Comparison of ENCODE assay signal across 8 cellular contexts in the genomic region with DNA sequence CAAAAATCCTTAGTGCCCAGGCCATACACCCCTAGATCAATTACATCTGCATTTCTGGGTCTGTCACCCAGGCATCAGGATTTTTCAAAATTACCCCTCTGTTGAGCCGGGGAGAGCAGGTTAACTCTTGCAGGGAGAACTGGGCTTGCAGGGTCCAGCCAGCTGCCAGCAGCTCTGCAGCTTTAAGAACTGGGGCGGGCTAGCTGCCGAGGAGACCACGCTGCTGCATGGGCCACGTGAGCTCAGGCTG. TPM values are rescaled to one million over a fixed set of nuclear protein-coding genes. Genes with fewer than 3 reads are reported as not detected.
DNase-seq lines count a peak whose midpoint lies in the region; ATAC-seq and TF ChIP-seq lines count a peak whose summit lies in the region.

A gene with protein sequence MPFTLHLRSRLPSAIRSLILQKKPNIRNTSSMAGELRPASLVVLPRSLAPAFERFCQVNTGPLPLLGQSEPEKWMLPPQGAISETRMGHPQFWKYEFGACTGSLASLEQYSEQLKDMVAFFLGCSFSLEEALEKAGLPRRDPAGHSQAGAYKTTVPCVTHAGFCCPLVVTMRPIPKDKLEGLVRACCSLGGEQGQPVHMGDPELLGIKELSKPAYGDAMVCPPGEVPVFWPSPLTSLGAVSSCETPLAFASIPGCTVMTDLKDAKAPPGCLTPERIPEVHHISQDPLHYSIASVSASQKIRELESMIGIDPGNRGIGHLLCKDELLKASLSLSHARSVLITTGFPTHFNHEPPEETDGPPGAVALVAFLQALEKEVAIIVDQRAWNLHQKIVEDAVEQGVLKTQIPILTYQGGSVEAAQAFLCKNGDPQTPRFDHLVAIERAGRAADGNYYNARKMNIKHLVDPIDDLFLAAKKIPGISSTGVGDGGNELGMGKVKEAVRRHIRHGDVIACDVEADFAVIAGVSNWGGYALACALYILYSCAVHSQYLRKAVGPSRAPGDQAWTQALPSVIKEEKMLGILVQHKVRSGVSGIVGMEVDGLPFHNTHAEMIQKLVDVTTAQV (plus strand): TSS at position 245 of the 250 bp plus-strand sequence. CDS start 46,222 bp downstream, outside the sequence.

- ATAC-seq in GM18511 (IDR thresholded peaks at IDR 0.05; ENCODE audit: unreplicated experiment) (peak; percentile 76), HG03064 (IDR thresholded peaks at IDR 0.05; ENCODE audit: low read depth, unreplicated experiment) (peak; percentile 70), left lung (peak; percentile 88)

- no peaks in the 10 kb centered on the region for H3K9me3 ChIP-seq in left lung

- no peaks in the 10 kb centered on the region for H3K27me3 ChIP-seq in left lung

- H3K27ac ChIP-seq in cingulate gyrus (ENCODE audit: low read depth, low read length), result peak within 1 kb of the TSS; percentile 98
- H3K27ac ChIP-seq in left lung, result peak within 1 kb of the TSS; percentile 96 to 98

- in situ Hi-C loops in ACHN (cut with HindIII; ENCODE audit: low pct_ligation_motif_present, low pct_unique_long_range_greater_than_20kb, low sequenced_read_pairs), result no loop called here
- in situ Hi-C loops in KBM-7 (cut with MboI; ENCODE audit: low pct_unique_long_range_greater_than_20kb, low sequenced_read_pairs), result no loop called here

- DNase-seq in ACHN, result peak; percentile 76
- peak; percentile 88 to 91 for DNase-seq in left lung
- peak; percentile 32 to 51 for DNase-seq in stimulated activated CD8-positive, alpha-beta memory T cell treated with anti-CD3 and anti-CD28 coated beads, Interleukin-7, amount 100 ng/mL, for 4 hours (ENCODE audit: low read depth in 2 of 2)
- DNase-seq in KBM-7, result no peak

- peaks cover 21 to 66% of the 10 kb centered on the region in 2 donors for H3K4me1 ChIP-seq in left lung

- intact Hi-C loops in left lung (cut with DNase I), result no loop called here

- peak within 1 kb of the TSS; percentile 49 to 67 for H3K4me3 ChIP-seq in left lung

- H3K36me3 ChIP-seq in left lung, result peaks cover 0 to under 1% of the 10 kb centered on the region in 2 donors

- no peak for TF ChIP-seq CTCF in left lung (IDR thresholded peaks at IDR 0.05)

TF ChIP-seq in PFSK-1, 5 proteins besides CTCF, POLR2A, EP300 and RAD21:
- TF ChIP-seq POLR2AphosphoS5 (IDR thresholded peaks at IDR 0.05; ENCODE audit: low read depth, low read length) (no peak), SIN3A (IDR thresholded peaks at IDR 0.05; ENCODE audit: borderline replicate concordance, insufficient read depth, low read length) (0 out of 2 replicates have a peak, but pooled peaks have one; percentile 76), TAF1 (IDR thresholded peaks at IDR 0.05; ENCODE audit: borderline replicate concordance, insufficient read depth, low read length) (no peak), FOXP2 (optimal IDR thresholded peaks at IDR 0.05; ENCODE audit: borderline replicate concordance, extremely low read depth, extremely low read length, insufficient read depth) (no peak)
- TF ChIP-seq, protein P1, sequence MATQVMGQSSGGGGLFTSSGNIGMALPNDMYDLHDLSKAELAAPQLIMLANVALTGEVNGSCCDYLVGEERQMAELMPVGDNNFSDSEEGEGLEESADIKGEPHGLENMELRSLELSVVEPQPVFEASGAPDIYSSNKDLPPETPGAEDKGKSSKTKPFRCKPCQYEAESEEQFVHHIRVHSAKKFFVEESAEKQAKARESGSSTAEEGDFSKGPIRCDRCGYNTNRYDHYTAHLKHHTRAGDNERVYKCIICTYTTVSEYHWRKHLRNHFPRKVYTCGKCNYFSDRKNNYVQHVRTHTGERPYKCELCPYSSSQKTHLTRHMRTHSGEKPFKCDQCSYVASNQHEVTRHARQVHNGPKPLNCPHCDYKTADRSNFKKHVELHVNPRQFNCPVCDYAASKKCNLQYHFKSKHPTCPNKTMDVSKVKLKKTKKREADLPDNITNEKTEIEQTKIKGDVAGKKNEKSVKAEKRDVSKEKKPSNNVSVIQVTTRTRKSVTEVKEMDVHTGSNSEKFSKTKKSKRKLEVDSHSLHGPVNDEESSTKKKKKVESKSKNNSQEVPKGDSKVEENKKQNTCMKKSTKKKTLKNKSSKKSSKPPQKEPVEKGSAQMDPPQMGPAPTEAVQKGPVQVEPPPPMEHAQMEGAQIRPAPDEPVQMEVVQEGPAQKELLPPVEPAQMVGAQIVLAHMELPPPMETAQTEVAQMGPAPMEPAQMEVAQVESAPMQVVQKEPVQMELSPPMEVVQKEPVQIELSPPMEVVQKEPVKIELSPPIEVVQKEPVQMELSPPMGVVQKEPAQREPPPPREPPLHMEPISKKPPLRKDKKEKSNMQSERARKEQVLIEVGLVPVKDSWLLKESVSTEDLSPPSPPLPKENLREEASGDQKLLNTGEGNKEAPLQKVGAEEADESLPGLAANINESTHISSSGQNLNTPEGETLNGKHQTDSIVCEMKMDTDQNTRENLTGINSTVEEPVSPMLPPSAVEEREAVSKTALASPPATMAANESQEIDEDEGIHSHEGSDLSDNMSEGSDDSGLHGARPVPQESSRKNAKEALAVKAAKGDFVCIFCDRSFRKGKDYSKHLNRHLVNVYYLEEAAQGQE (IDR thresholded peaks at IDR 0.05; ENCODE audit: insufficient read depth in 1 of 2, low read depth in 2 of 2, low read length in 2 of 2), result no peak

RNA-seq across cellular contexts. Expression of the gene that starts here (rescaled TPM):
- polyA plus RNA-seq in PFSK-1 (2012; ENCODE audit: insufficient read length, low read depth), result 13.5 TPM
- 10 to 100 TPM; 74.9 to 77.0 TPM for total RNA-seq in left lung
